1 cellular context compared by ENCODE assay signal in genomic region chr17:72719582-72720493, GRCh38.
TF ChIP-seq lines count a peak whose summit lies in the region.

No MANE protein-coding gene starts in this region.

TF ChIP-seq in HepG2, 621 proteins besides CTCF, POLR2A, EP300 and RAD21 (continued from another document):
- TF ChIP-seq ZNF687 (CRISPR knock-in tag; IDR thresholded peaks at IDR 0.05) = 0 out of 2 replicates have a peak, but pooled peaks have one; percentile 16
- no peak for TF ChIP-seq ZBTB3 (CRISPR knock-in tag; IDR thresholded peaks at IDR 0.05; ENCODE audit: borderline replicate concordance, low read depth)
- TF ChIP-seq ATF2 (CRISPR knock-in tag; IDR thresholded peaks at IDR 0.05) = no peak
- TF ChIP-seq ZNF660 (CRISPR knock-in tag; IDR thresholded peaks at IDR 0.05; ENCODE audit: borderline replicate concordance, low read depth) = no peak
- TF ChIP-seq ZNF556 (CRISPR knock-in tag; IDR thresholded peaks at IDR 0.05; ENCODE audit: borderline replicate concordance) = no peak
- TF ChIP-seq FOXJ3 (CRISPR knock-in tag; IDR thresholded peaks at IDR 0.05; ENCODE audit: borderline replicate concordance) = no peak
- TF ChIP-seq CEBPG (CRISPR knock-in tag; IDR thresholded peaks at IDR 0.05) = no peak
- TF ChIP-seq HMGXB3 (CRISPR knock-in tag; IDR thresholded peaks at IDR 0.05; ENCODE audit: borderline replicate concordance) = no peak
- no peak for TF ChIP-seq FOXP4 (CRISPR knock-in tag; IDR thresholded peaks at IDR 0.05)
